8 cellular contexts compared by ENCODE assay signal in the genomic region with DNA sequence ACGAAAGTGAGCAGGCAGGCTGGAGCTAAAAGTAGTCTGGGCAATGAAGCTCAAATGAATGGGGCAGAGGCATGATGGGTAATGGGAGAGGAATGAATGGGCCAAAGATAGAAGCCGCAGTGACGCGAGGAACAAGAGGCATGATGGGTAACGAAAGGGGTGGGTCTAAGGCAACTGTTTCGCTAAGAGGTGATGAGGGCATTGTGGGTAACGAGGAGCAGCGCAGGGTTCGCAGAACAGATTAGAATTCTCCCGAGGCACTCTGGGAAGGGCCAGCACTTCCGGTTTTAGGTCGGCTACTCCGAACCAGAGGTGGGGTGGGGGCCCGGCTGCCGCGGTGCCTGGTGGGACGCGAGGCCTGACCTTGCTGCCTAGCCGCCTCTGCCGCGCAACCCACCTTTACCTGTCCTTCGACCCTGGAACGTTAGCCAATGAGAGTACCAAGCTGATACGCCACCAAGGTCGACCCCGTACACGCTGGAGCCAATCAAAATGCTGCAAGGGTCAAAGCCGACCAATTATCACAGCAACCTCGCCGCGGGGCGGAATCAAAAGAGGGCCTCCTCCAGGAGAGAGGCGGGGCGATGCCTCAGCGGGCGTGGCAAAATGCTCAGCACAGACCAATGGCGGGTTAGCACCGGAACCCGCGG. TPM values are rescaled to one million over a fixed set of nuclear protein-coding genes. Genes with fewer than 3 reads are reported as not detected.
A peak's percentile ranks its signal among the peaks of the same experiment; 100 is the strongest.
DNase-seq lines count a peak whose midpoint lies in the region; ATAC-seq and TF ChIP-seq lines count a peak whose summit lies in the region.

No MANE protein-coding gene starts in this region.

- H3K4me2 ChIP-seq in parathyroid adenoma (ENCODE audit: low read length) = peak overlapping the region; percentile 86

- H3K4me3 ChIP-seq in HEK293 (ENCODE audit: low read depth, low read length) (peak overlapping the region; percentile 42), ascending aorta (peak overlapping the region; percentile 65 to 72), parathyroid adenoma (ENCODE audit: low read depth, low read length) (peak overlapping the region; percentile 71)

- no peak for TF ChIP-seq CTCF in HEK293 (tag by site-specific recombination; IDR thresholded peaks at IDR 0.05)
- no peak for TF ChIP-seq CTCF in ascending aorta (IDR thresholded peaks at IDR 0.05)
- no peak for TF ChIP-seq CTCF in parathyroid adenoma (IDR thresholded peaks at IDR 0.05)

- DNase-seq in activated effector memory CD4-positive, alpha-beta T cell treated with anti-CD3 and anti-CD28 coated beads, Interleukin-2, amount 50 U/mL, for 16 hours = peak; percentile 100
- DNase-seq in activated effector memory CD4-positive, alpha-beta T cell treated with Interleukin-2 at 50 U/mL for 16 hours = no peak
- peak; percentile 100 for DNase-seq in M059J (ENCODE audit: low read depth)
- DNase-seq in RPMI7951 (ENCODE audit: low read depth) = peak; percentile 100
- DNase-seq in ascending aorta (ENCODE audit: low spot score in 2 of 2) = peak; percentile 100
- no peak for DNase-seq in left cardiac atrium

- H3K27me3 ChIP-seq in ascending aorta = no peaks in the 10 kb centered on the region
- H3K27me3 ChIP-seq in parathyroid adenoma (ENCODE audit: control insufficient read depth, insufficient read depth, low read length) = no peaks in the 10 kb centered on the region

- H3K79me2 ChIP-seq in parathyroid adenoma = peaks cover 18% of the 10 kb centered on the region

- H3K27ac ChIP-seq in HEK293 (ENCODE audit: extremely low read depth, low read depth, low read length) (peak overlapping the region; percentile 70), ascending aorta (peak overlapping the region; percentile 92 to 97), parathyroid adenoma (peak overlapping the region; percentile 92)

- POLR2A ChIA-PET in HEK293 (lab: Yijun Ruan, JAX) = interaction anchor here (0.6 to 2.6 kb wide), 20 partner anchors 9 to 956 kb away, joined by 3 to 15 read pairs (median 4); a partner anchor contains a TSS

- H3K4me1 ChIP-seq in HEK293 (ENCODE audit: control insufficient read depth, insufficient read depth, low read length) (peaks cover 6% of the 10 kb centered on the region), ascending aorta (peaks cover 12 to 19% of the 10 kb centered on the region in 2 donors), parathyroid adenoma (peaks cover 15% of the 10 kb centered on the region)

- no peak overlapping the region for H3K9ac ChIP-seq in parathyroid adenoma

- intact Hi-C loops in ascending aorta (cut with DNase I) (loop anchor here (1.0 to 2.0 kb wide), 5 partner anchors 25 to 288 kb away; a partner anchor contains a TSS), left cardiac atrium (cut with DNase I) (no loop called here)

- H3K9me3 ChIP-seq in HEK293 (ENCODE audit: control insufficient read depth, insufficient read depth, low read depth, low read length) = no peaks in the 10 kb centered on the region
- H3K9me3 ChIP-seq in ascending aorta = no peaks in the 10 kb centered on the region
- no peaks in the 10 kb centered on the region for H3K9me3 ChIP-seq in parathyroid adenoma (ENCODE audit: control insufficient read depth, low read length)

- H3K36me3 ChIP-seq in HEK293 (ENCODE audit: control insufficient read depth in 2 of 2, insufficient read depth in 1 of 2, low read length in 2 of 2) (peaks cover 35 to 62% of the 10 kb centered on the region in 2 experiments), ascending aorta (peaks cover 48 to 51% of the 10 kb centered on the region in 2 donors), parathyroid adenoma (ENCODE audit: control insufficient read depth, insufficient read depth, low read length) (no peaks in the 10 kb centered on the region)

- H2AFZ ChIP-seq in parathyroid adenoma = peak overlapping the region; percentile 76

- CTCF ChIA-PET in HEK293 (lab: Yijun Ruan, JAX) = interaction anchor here (0.6 to 2.2 kb wide), 12 partner anchors 14 to 1588 kb away, joined by 3 to 19 read pairs (median 3); a partner anchor contains a TSS

- ATAC-seq in left cardiac atrium = peak; percentile 93 to 95

TF ChIP-seq in HEK293, 187 proteins besides CTCF, POLR2A, EP300 and RAD21 (continues in another document):
- TF ChIP-seq BCL11A (tag by site-specific recombination; IDR thresholded peaks at IDR 0.05; ENCODE audit: low read depth) (no peak), ZNF777 (tag by site-specific recombination; IDR thresholded peaks at IDR 0.05; ENCODE audit: borderline replicate concordance) (no peak), ZXDB (tag by site-specific recombination; IDR thresholded peaks at IDR 0.05) (peak; percentile 100), ZNF510 (tag by site-specific recombination; IDR thresholded peaks at IDR 0.05; ENCODE audit: insufficient replicate concordance) (no peak), GLIS2 (tag by site-specific recombination; IDR thresholded peaks at IDR 0.05) (peak; percentile 48), ZNF114 (tag by site-specific recombination; IDR thresholded peaks at IDR 0.05) (no peak), MEIS1 (CRISPR knock-in tag; IDR thresholded peaks at IDR 0.05; ENCODE audit: borderline replicate concordance) (no peak), ZNF423 (tag by site-specific recombination; IDR thresholded peaks at IDR 0.05) (no peak), ZNF341 (tag by site-specific recombination; IDR thresholded peaks at IDR 0.05; ENCODE audit: low read depth) (no peak), HOXA7 (CRISPR knock-in tag; IDR thresholded peaks at IDR 0.05; ENCODE audit: borderline replicate concordance) (no peak), ZNF843 (tag by site-specific recombination; IDR thresholded peaks at IDR 0.05) (0 out of 2 replicates have a peak, but pooled peaks have one; percentile 44), ZNF426 (tag by site-specific recombination; IDR thresholded peaks at IDR 0.05) (no peak), ZNF202 (tag by site-specific recombination; IDR thresholded peaks at IDR 0.05; ENCODE audit: borderline replicate concordance) (no peak), ZNF169 (tag by site-specific recombination; IDR thresholded peaks at IDR 0.05) (no peak), ZNF830 (tag by site-specific recombination; IDR thresholded peaks at IDR 0.05; ENCODE audit: low read depth) (no peak), HOXD13 (CRISPR knock-in tag; IDR thresholded peaks at IDR 0.05; ENCODE audit: borderline replicate concordance) (no peak), ZNF629 (tag by site-specific recombination; IDR thresholded peaks at IDR 0.05) (peak; percentile 86), KLF7 (tag by site-specific recombination; IDR thresholded peaks at IDR 0.05; ENCODE audit: borderline replicate concordance) (no peak; the same call in 1 of the 2 replicates), ZNF155 (tag by site-specific recombination; IDR thresholded peaks at IDR 0.05) (no peak), WT1 (tag by site-specific recombination; IDR thresholded peaks at IDR 0.05) (no peak), KLF9 (tag by site-specific recombination; IDR thresholded peaks at IDR 0.05; ENCODE audit: low read depth) (peak; percentile 72; the same call in 1 of the 2 replicates)
- TF ChIP-seq, protein P1, sequence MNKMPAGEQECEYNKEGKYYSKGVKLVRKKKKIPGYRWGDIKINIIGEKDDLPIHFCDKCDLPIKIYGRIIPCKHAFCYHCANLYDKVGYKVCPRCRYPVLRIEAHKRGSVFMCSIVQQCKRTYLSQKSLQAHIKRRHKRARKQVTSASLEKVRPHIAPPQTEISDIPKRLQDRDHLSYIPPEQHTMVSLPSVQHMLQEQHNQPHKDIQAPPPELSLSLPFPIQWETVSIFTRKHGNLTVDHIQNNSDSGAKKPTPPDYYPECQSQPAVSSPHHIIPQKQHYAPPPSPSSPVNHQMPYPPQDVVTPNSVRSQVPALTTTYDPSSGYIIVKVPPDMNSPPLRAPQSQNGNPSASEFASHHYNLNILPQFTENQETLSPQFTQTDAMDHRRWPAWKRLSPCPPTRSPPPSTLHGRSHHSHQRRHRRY (tag by site-specific recombination; IDR thresholded peaks at IDR 0.05) = no peak
- TF ChIP-seq, protein P2, sequence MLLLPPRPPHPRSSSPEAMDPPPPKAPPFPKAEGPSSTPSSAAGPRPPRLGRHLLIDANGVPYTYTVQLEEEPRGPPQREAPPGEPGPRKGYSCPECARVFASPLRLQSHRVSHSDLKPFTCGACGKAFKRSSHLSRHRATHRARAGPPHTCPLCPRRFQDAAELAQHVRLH (tag by site-specific recombination; IDR thresholded peaks at IDR 0.05) = peak; percentile 95; the same call in 1 of the 2 replicates
- TF ChIP-seq, protein P3, sequence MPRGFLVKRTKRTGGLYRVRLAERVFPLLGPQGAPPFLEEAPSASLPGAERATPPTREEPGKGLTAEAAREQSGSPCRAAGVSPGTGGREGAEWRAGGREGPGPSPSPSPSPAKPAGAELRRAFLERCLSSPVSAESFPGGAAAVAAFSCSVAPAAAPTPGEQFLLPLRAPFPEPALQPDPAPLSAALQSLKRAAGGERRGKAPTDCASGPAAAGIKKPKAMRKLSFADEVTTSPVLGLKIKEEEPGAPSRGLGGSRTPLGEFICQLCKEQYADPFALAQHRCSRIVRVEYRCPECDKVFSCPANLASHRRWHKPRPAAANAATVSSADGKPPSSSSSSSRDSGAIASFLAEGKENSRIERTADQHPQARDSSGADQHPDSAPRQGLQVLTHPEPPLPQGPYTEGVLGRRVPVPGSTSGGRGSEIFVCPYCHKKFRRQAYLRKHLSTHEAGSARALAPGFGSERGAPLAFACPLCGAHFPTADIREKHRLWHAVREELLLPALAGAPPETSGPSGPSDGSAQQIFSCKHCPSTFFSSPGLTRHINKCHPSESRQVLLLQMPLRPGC (tag by site-specific recombination; IDR thresholded peaks at IDR 0.05) = 0 out of 2 replicates have a peak, but pooled peaks have one; percentile 56

RNA-seq across cellular contexts. Expression of a gene that starts 0.6 kb away (rescaled TPM):
- 100 and 113 TPM in 2 replicates for total RNA-seq in M059J (2014; rRNA removed; shearing (Covaris generic))
- total RNA-seq in RPMI7951 (2014; rRNA removed; shearing (Covaris generic)) = 75.2 and 141 TPM in 2 replicates
- total RNA-seq in ascending aorta (25.5 TPM), left cardiac atrium (10 to 100 TPM; 43.0 to 63.1 TPM)

RNA-seq across cellular contexts. Expression of a gene that starts 15.1 kb away (rescaled TPM):
- 1.6 and 3.5 TPM in 2 replicates for total RNA-seq in M059J (2014; rRNA removed; shearing (Covaris generic))
- 6.1 and 8.5 TPM in 2 replicates for total RNA-seq in RPMI7951 (2014; rRNA removed; shearing (Covaris generic))
- total RNA-seq in ascending aorta = 436 TPM
- total RNA-seq in left cardiac atrium = 10 to 100 TPM; 43.5 to 67.4 TPM

RNA-seq across cellular contexts. Expression of a gene that starts 23.9 kb away (rescaled TPM):
- total RNA-seq in M059J (2014; rRNA removed; shearing (Covaris generic)) = 1.4 and 5.4 TPM in 2 replicates
- total RNA-seq in RPMI7951 (2014; rRNA removed; shearing (Covaris generic)) = 1.3 and 1.8 TPM in 2 replicates
- total RNA-seq in ascending aorta = 17.0 TPM
- 1 to 10 TPM; 2.7 to 4.6 TPM for total RNA-seq in left cardiac atrium

RNA-seq across cellular contexts. Expression of a gene that starts 44.4 kb away (rescaled TPM):
- 136 and 161 TPM in 2 replicates for total RNA-seq in M059J (2014; rRNA removed; shearing (Covaris generic))
- total RNA-seq in RPMI7951 (2014; rRNA removed; shearing (Covaris generic)) = 49.3 and 51.0 TPM in 2 replicates
- total RNA-seq in ascending aorta = 125 TPM
- total RNA-seq in left cardiac atrium = 10 to 100 TPM; 54.0 to 94.1 TPM

RNA-seq across cellular contexts. Expression of a gene that starts 51.5 kb away (rescaled TPM):
- not detected in 2 replicates for total RNA-seq in M059J (2014; rRNA removed; shearing (Covaris generic))
- total RNA-seq in RPMI7951 (2014; rRNA removed; shearing (Covaris generic)) = not detected in 2 replicates
- total RNA-seq in ascending aorta (not detected), left cardiac atrium (not detected)

Comparison
In these comparisons a context has a peak if more than half of its experiments do, and no peak if none do; other contexts are left out.
1. DNase-seq: peak in activated effector memory CD4-positive, alpha-beta T cell treated with anti-CD3 and anti-CD28 coated beads, Interleukin-2, amount 50 U/mL, for 16 hours (single experiment), M059J (single experiment), RPMI7951 (single experiment) and ascending aorta (2 of 2); none in activated effector memory CD4-positive, alpha-beta T cell treated with Interleukin-2 at 50 U/mL for 16 hours (single experiment) and left cardiac atrium (single experiment).
2. Peak in every context shown above with its lines, with median percentiles within 50 percentile points of each other: H3K27ac ChIP-seq and H3K4me3 ChIP-seq.